Comparison of ENCODE assay signal across 22 cellular contexts in the genomic region with DNA sequence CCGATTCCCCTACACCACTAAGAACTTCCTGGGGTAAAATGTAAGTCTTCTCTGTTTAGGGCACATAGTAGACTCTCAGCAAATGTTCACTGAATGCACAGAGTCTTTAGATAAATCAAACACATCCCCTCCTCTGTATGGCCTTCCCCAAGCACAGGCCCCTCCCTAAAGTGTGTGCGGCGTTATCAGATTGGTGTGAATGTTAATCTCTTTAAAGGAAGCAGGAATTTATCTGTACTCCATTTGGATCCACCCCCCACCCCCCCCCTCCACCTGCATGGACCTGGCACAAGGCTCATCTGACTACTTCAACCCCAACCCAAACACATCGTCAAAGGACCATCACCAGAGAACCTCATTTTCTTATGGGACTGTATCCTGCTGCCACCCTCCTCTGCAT. TPM values are rescaled to one million over a fixed set of nuclear protein-coding genes. Genes with fewer than 3 reads are reported as not detected.
DNase-seq lines count a peak whose midpoint lies in the region; TF ChIP-seq lines count a peak whose summit lies in the region.
"Had no signal": no experiment of that assay in that cellular context is flagged by ENCODE, and none has a peak within 500 bp of the region (broad histone marks: within the 10 kb centered on the region; RNA-seq: fewer than 3 reads in every experiment).

No MANE protein-coding gene starts in this region.

- CTCF ChIA-PET in MCF 10A (lab: Yijun Ruan, JAX), result interaction anchor here (0.5 to 1.2 kb wide), 2 partner anchors 9 to 309 kb away, joined by 4 to 5 read pairs; no protein-coding TSS in a partner anchor

- H3K36me3 ChIP-seq in breast epithelium, result no peaks in the 10 kb centered on the region
- H3K36me3 ChIP-seq in ectodermal cell (ENCODE audit: control insufficient read depth, insufficient read depth, low read length), result peaks cover 3% of the 10 kb centered on the region
- H3K36me3 ChIP-seq in mucosa of rectum (ENCODE audit: control insufficient read depth in 2 of 2, insufficient read depth in 2 of 2, low read length in 2 of 2), result peaks cover 13 to 18% of the 10 kb centered on the region in 2 donors
- no peaks in the 10 kb centered on the region for H3K36me3 ChIP-seq in MG63
- H3K36me3 ChIP-seq: ascending aorta had no signal

- in situ Hi-C loops in KBM-7 (cut with MboI; ENCODE audit: low pct_unique_long_range_greater_than_20kb, low sequenced_read_pairs), result no loop called here

- H3K27me3 ChIP-seq in breast epithelium, result peaks cover 0 to 3% of the 10 kb centered on the region in 2 donors
- H3K27me3 ChIP-seq in ectodermal cell (ENCODE audit: control insufficient read depth, insufficient read depth, low read length, poor library complexity, severe bottlenecking), result peaks cover 25% of the 10 kb centered on the region
- peaks cover under 1 to 6% of the 10 kb centered on the region in 2 donors for H3K27me3 ChIP-seq in mucosa of rectum (ENCODE audit: control insufficient read depth in 2 of 2, insufficient read depth in 2 of 2, low read length in 2 of 2)
- peaks cover 38% of the 10 kb centered on the region for H3K27me3 ChIP-seq in MG63

- H3K9me3 ChIP-seq in breast epithelium (no peaks in the 10 kb centered on the region), ectodermal cell (ENCODE audit: control insufficient read depth, low read length) (no peaks in the 10 kb centered on the region), mucosa of rectum (ENCODE audit: control insufficient read depth in 2 of 2, low read length in 2 of 2) (no peaks in the 10 kb centered on the region), MG63 (no peaks in the 10 kb centered on the region)
- H3K9me3 ChIP-seq: ascending aorta had no signal

- peak overlapping the region; percentile 64 to 93 for H3K27ac ChIP-seq in breast epithelium
- peak overlapping the region; percentile 97 for H3K27ac ChIP-seq in ectodermal cell (ENCODE audit: insufficient read depth, low read depth, low read length, poor library complexity, severe bottlenecking)
- H3K27ac ChIP-seq in mucosa of rectum (ENCODE audit: low read depth in 2 of 2, low read length in 2 of 2), result peak overlapping the region; percentile 89 to 97
- H3K27ac ChIP-seq: ascending aorta had no signal

- H3K4me3 ChIP-seq in breast epithelium (no peak overlapping the region), ectodermal cell (ENCODE audit: insufficient read depth, low read depth, low read length) (no peak overlapping the region), mucosa of rectum (ENCODE audit: low read length in 2 of 2) (peak overlapping the region in 1 of 2 donors; percentile 37), MG63 (no peak overlapping the region)
- H3K4me3 ChIP-seq: ascending aorta had no signal

- H3K27me3 Mint-ChIP-seq in MCF 10A (ENCODE audit: insufficient read depth, unreplicated experiment), result peaks cover 3% of the 10 kb centered on the region
- H3K27me3 Mint-ChIP-seq in endothelial cell (ENCODE audit: unreplicated experiment), result peaks cover 11% of the 10 kb centered on the region

- H3K36me3 Mint-ChIP-seq in MCF 10A (ENCODE audit: insufficient read depth, unreplicated experiment), result no peaks in the 10 kb centered on the region
- H3K36me3 Mint-ChIP-seq in endothelial cell (ENCODE audit: low read depth, unreplicated experiment), result peaks cover 32% of the 10 kb centered on the region
- H3K36me3 Mint-ChIP-seq: activated naive CD4-positive, alpha-beta T cell treated with anti-CD3 and anti-CD28 coated beads, Interleukin-2, amount 50 U/mL, for 72 hours; CD4-positive, alpha-beta memory T cell had no signal

- intact Hi-C loops in breast epithelium (cut with DNase I; ENCODE audit: low total_unique reads), result no loop called here
- intact Hi-C loops in MCF 10A (cut with micrococcal nuclease), result no loop called here

- no peak overlapping the region for H3K27ac Mint-ChIP-seq in MCF 10A (ENCODE audit: low read depth, unreplicated experiment)
- no peak overlapping the region for H3K27ac Mint-ChIP-seq in endothelial cell (ENCODE audit: unreplicated experiment)
- H3K27ac Mint-ChIP-seq: activated CD4-positive, alpha-beta T cell treated with anti-CD3 and anti-CD28 coated beads, Interleukin-2, amount 10 ng/mL, durations not matched to agents 7 days and 5 days; activated naive CD4-positive, alpha-beta T cell treated with anti-CD3 and anti-CD28 coated beads, Interleukin-2, amount 50 U/mL, for 72 hours; nephron progenitor cell; progenitor cell of endocrine pancreas; T-helper 17 cell had no signal

- POLR2A ChIA-PET in MCF 10A (lab: Yijun Ruan, JAX), result no interaction called here

- 85 to 86% methylated on average over 2 to 4 of the region's 4 CpGs for WGBS in ectodermal cell, 2 experiments

- H3K9me3 Mint-ChIP-seq in MCF 10A (ENCODE audit: unreplicated experiment) (no peaks in the 10 kb centered on the region), endothelial cell (ENCODE audit: unreplicated experiment) (no peaks in the 10 kb centered on the region)
- H3K9me3 Mint-ChIP-seq: activated CD4-positive, alpha-beta T cell treated with anti-CD3 and anti-CD28 coated beads, Interleukin-2, amount 10 ng/mL, durations not matched to agents 7 days and 5 days; activated naive CD4-positive, alpha-beta T cell treated with anti-CD3 and anti-CD28 coated beads, Interleukin-2, amount 50 U/mL, for 72 hours; CD4-positive, alpha-beta memory T cell; nephron progenitor cell had no signal

- H3K4me1 Mint-ChIP-seq in MCF 10A (ENCODE audit: insufficient read depth, unreplicated experiment) (peaks cover 9% of the 10 kb centered on the region), endothelial cell (ENCODE audit: unreplicated experiment) (peaks cover 47% of the 10 kb centered on the region)

- no peak overlapping the region for H3K4me3 Mint-ChIP-seq in MCF 10A (ENCODE audit: unreplicated experiment)
- H3K4me3 Mint-ChIP-seq in endothelial cell (ENCODE audit: unreplicated experiment), result no peak overlapping the region
- H3K4me3 Mint-ChIP-seq: activated CD4-positive, alpha-beta T cell treated with anti-CD3 and anti-CD28 coated beads, Interleukin-2, amount 10 ng/mL, durations not matched to agents 7 days and 5 days; nephron progenitor cell; T-helper 17 cell had no signal

- peak overlapping the region; percentile 16 to 56 for H3K9ac ChIP-seq in mucosa of rectum (ENCODE audit: low read depth in 1 of 2, low read length in 2 of 2)

- no peak for TF ChIP-seq CTCF in breast epithelium (IDR thresholded peaks at IDR 0.05)
- no peak for TF ChIP-seq CTCF in MCF 10A (IDR thresholded peaks at IDR 0.05; ENCODE audit: unreplicated experiment)
- TF ChIP-seq CTCF in endothelial cell (IDR thresholded peaks at IDR 0.05; ENCODE audit: unreplicated experiment), result no peak

- peaks cover 9 to 13% of the 10 kb centered on the region in 2 donors for H3K4me1 ChIP-seq in breast epithelium
- H3K4me1 ChIP-seq in ectodermal cell (ENCODE audit: control insufficient read depth, insufficient read depth, low read length), result peaks cover 36% of the 10 kb centered on the region
- peaks cover 67 to 76% of the 10 kb centered on the region in 2 donors for H3K4me1 ChIP-seq in mucosa of rectum (ENCODE audit: control insufficient read depth in 2 of 2, insufficient read depth in 2 of 2, low read length in 2 of 2)

- DNase-seq in breast epithelium (ENCODE audit: low spot score in 2 of 2), result no peak
- DNase-seq in MCF 10A (ENCODE audit: unreplicated experiment), result no peak
- no peak for DNase-seq in NCI-H2107 treated with DMSO at 0.1 percent for 48 hours (lab: John Stamatoyannopoulos, UW; ENCODE audit: unreplicated experiment)
- DNase-seq in KBM-7, result no peak
- no peak for DNase-seq in endothelial cell (ENCODE audit: low spot score)
- DNase-seq in MG63, result no peak
- DNase-seq: 8988T; CD4-positive, alpha-beta memory T cell; DMS79; glutamatergic neuron; NCI-H1105; NCI-H2029 treated with DMSO at 0.1 percent for 48 hours; NCI-H345; NCI-H774; nephron progenitor cell; T-helper 17 cell had no signal

- no TSS peak for BruUV-seq in MCF 10A (replicated peaks; lab: Mats Ljungman, UMichigan)

- no peak for TF ChIP-seq POLR2A in breast epithelium (IDR thresholded peaks at IDR 0.05)

RNA-seq across cellular contexts. Expression of a gene that starts 6.3 kb away (rescaled TPM):
- total RNA-seq in breast epithelium (10 to 100 TPM; 28.3 to 72.7 (median 65.9) TPM), MCF 10A (2022) (9.9 and 15.7 TPM in 2 replicates), endothelial cell (ENCODE audit: unreplicated experiment) (140 TPM)
- 13.4 TPM for polyA plus RNA-seq in ectodermal cell (2013, experiment 1 of 4)
- 21.3 TPM for polyA plus RNA-seq in ectodermal cell (2013, experiment 2 of 4)
- 17.2 TPM for polyA plus RNA-seq in ectodermal cell (2013, experiment 3 of 4)
- polyA plus RNA-seq in ectodermal cell (2013, experiment 4 of 4), result 17.5 TPM
- 3.8 and 12.8 TPM in 2 replicates for total RNA-seq in MG63 (2014; rRNA removed; shearing (Covaris generic); ENCODE audit: low replicate concordance)
- total RNA-seq: activated CD4-positive, alpha-beta T cell treated with anti-CD3 and anti-CD28 coated beads, Interleukin-2, amount 10 ng/mL, durations not matched to agents 7 days and 5 days; CD4-positive, alpha-beta memory T cell had no signal
- polyA plus RNA-seq: CD4-positive, alpha-beta memory T cell had no signal

RNA-seq across cellular contexts. Expression of a gene that starts 51.8 kb away (rescaled TPM):
- 10 to 100 TPM; 74.6 to 95.1 (median 76.7) TPM for total RNA-seq in breast epithelium
- total RNA-seq in MCF 10A (2022), result 88.1 and 91.3 TPM in 2 replicates
- polyA plus RNA-seq in ectodermal cell (2013, experiment 1 of 4), result 99.4 TPM
- polyA plus RNA-seq in ectodermal cell (2013, experiment 2 of 4), result 94.0 TPM
- polyA plus RNA-seq in ectodermal cell (2013, experiment 3 of 4), result 81.3 TPM
- 79.2 TPM for polyA plus RNA-seq in ectodermal cell (2013, experiment 4 of 4)
- 115 TPM for total RNA-seq in endothelial cell (ENCODE audit: unreplicated experiment)
- 84.9 and 95.9 TPM in 2 replicates for total RNA-seq in MG63 (2014; rRNA removed; shearing (Covaris generic); ENCODE audit: low replicate concordance)
